In the genomic region with DNA sequence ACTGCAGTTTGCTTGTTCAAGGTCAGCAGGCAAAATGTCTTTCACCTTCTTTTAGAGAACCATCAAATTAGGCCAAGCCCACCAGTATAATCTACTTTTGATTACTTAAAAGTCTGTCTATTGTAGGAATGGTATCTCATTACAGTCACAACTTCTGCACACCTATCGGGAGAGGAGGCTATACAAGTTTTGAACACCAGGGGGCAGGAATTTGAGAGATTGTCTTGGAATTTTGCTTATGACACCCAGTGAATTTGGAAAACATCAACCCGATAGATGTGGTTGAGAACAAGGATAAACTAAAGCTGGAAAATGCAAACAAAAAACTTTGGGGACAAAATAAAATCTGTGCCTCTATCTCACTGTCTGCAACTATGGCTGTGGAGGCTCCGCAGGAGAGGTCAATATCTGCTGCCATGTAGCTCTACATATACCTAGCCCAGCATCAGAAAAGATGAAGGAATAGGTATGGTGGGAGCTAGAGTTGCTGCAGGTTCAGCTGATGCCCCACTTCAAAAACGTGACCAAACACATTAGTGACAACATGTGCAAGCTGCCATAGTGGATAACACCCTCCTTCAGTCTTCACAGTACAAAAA, we compare ENCODE assay signal across 11 cellular contexts.
A peak's percentile ranks its signal among the peaks of the same experiment; 100 is the strongest.
DNase-seq lines count a peak whose midpoint lies in the region; ATAC-seq and TF ChIP-seq lines count a peak whose summit lies in the region.
"Had no signal": no experiment of that assay in that cellular context is flagged by ENCODE, and none has a peak within 500 bp of the region (broad histone marks: within the 10 kb centered on the region; RNA-seq: fewer than 3 reads in every experiment).

No MANE protein-coding gene starts in this region.

- H3K4me3 ChIP-seq in LNCaP clone FGC (ENCODE audit: low read depth, low read length) (no peak overlapping the region), brain microvascular endothelial cell (ENCODE audit: low read depth, low read length) (no peak overlapping the region), upper lobe of left lung (no peak overlapping the region)
- H3K4me3 ChIP-seq: GM23248 had no signal

- TF ChIP-seq EP300 in upper lobe of left lung (IDR thresholded peaks at IDR 0.05): no peak

- no peak overlapping the region for H3K4me3 Mint-ChIP-seq in T-helper 17 cell
- H3K4me3 Mint-ChIP-seq in activated CD8-positive, alpha-beta T cell treated with anti-CD3 and anti-CD28 coated beads, Interleukin-2, amount 10 ng/mL, durations not matched to agents 7 days and 5 days: no peak overlapping the region
- no peak overlapping the region for H3K4me3 Mint-ChIP-seq in stimulated activated naive CD8-positive, alpha-beta T cell treated with anti-CD3 and anti-CD28 coated beads, Interleukin-15, amount 100 ng/mL, for 72 hours
- H3K4me3 Mint-ChIP-seq: stimulated activated naive B cell treated with anti-CD40 and anti-IgM and Interleukin-4, amounts not matched to agents 10 μg/mL and 1 μg/mL and 100 μg/mL, for 72 hours had no signal

- no peaks in the 10 kb centered on the region for H3K36me3 ChIP-seq in brain microvascular endothelial cell (replicated peaks)
- H3K36me3 ChIP-seq in upper lobe of left lung: no peaks in the 10 kb centered on the region

- H3K27ac ChIP-seq in brain microvascular endothelial cell (no peak overlapping the region), upper lobe of left lung (no peak overlapping the region)
- H3K27ac ChIP-seq: GM23248 had no signal

- no peaks in the 10 kb centered on the region for H3K36me3 Mint-ChIP-seq in T-helper 17 cell (ENCODE audit: low read depth)
- no peaks in the 10 kb centered on the region for H3K36me3 Mint-ChIP-seq in activated CD8-positive, alpha-beta T cell treated with anti-CD3 and anti-CD28 coated beads, Interleukin-2, amount 10 ng/mL, durations not matched to agents 7 days and 5 days (ENCODE audit: low read depth)
- H3K36me3 Mint-ChIP-seq: stimulated activated naive B cell treated with anti-CD40 and anti-IgM and Interleukin-4, amounts not matched to agents 10 μg/mL and 1 μg/mL and 100 μg/mL, for 72 hours had no signal

- H3K27ac Mint-ChIP-seq in T-helper 17 cell: no peak overlapping the region
- H3K27ac Mint-ChIP-seq in activated CD8-positive, alpha-beta T cell treated with anti-CD3 and anti-CD28 coated beads, Interleukin-2, amount 10 ng/mL, durations not matched to agents 7 days and 5 days: no peak overlapping the region
- H3K27ac Mint-ChIP-seq in stimulated activated naive CD8-positive, alpha-beta T cell treated with anti-CD3 and anti-CD28 coated beads, Interleukin-15, amount 100 ng/mL, for 72 hours: no peak overlapping the region
- H3K27ac Mint-ChIP-seq: stimulated activated naive B cell treated with anti-CD40 and anti-IgM and Interleukin-4, amounts not matched to agents 10 μg/mL and 1 μg/mL and 100 μg/mL, for 72 hours had no signal

- H3K27me3 ChIP-seq in brain microvascular endothelial cell (replicated peaks) (no peaks in the 10 kb centered on the region), upper lobe of left lung (no peaks in the 10 kb centered on the region)

- in situ Hi-C loops in brain microvascular endothelial cell (cut with HindIII; ENCODE audit: low pct_ligation_motif_present, low sequenced_read_pairs): no loop called here

- ATAC-seq in T-helper 17 cell (no peak), upper lobe of left lung (ENCODE audit: low FRiP score in 2 of 2) (no peak)
- ATAC-seq in activated CD8-positive, alpha-beta T cell treated with anti-CD3 and anti-CD28 coated beads, Interleukin-2, amount 10 ng/mL, durations not matched to agents 7 days and 5 days: no peak
- no peak for ATAC-seq in stimulated activated naive CD8-positive, alpha-beta T cell treated with anti-CD3 and anti-CD28 coated beads, Interleukin-15, amount 100 ng/mL, for 72 hours
- ATAC-seq: sciatic nerve; stimulated activated naive B cell treated with anti-CD40 and anti-IgM and Interleukin-4, amounts not matched to agents 10 μg/mL and 1 μg/mL and 100 μg/mL, for 72 hours had no signal

- H3K9me3 ChIP-seq in T-helper 17 cell (ENCODE audit: control insufficient read depth, low read length, poor library complexity, severe bottlenecking) (no peaks in the 10 kb centered on the region), upper lobe of left lung (no peaks in the 10 kb centered on the region)

- no peak for TF ChIP-seq POLR2A in upper lobe of left lung (IDR thresholded peaks at IDR 0.05)

- no peaks in the 10 kb centered on the region for H3K27me3 Mint-ChIP-seq in T-helper 17 cell
- H3K27me3 Mint-ChIP-seq in activated CD8-positive, alpha-beta T cell treated with anti-CD3 and anti-CD28 coated beads, Interleukin-2, amount 10 ng/mL, durations not matched to agents 7 days and 5 days (ENCODE audit: low read depth): no peaks in the 10 kb centered on the region
- no peaks in the 10 kb centered on the region for H3K27me3 Mint-ChIP-seq in stimulated activated naive CD8-positive, alpha-beta T cell treated with anti-CD3 and anti-CD28 coated beads, Interleukin-15, amount 100 ng/mL, for 72 hours
- H3K27me3 Mint-ChIP-seq: stimulated activated naive B cell treated with anti-CD40 and anti-IgM and Interleukin-4, amounts not matched to agents 10 μg/mL and 1 μg/mL and 100 μg/mL, for 72 hours had no signal

- H3K4me1 ChIP-seq in upper lobe of left lung: no peaks in the 10 kb centered on the region

- TF ChIP-seq CTCF in GM12873 (IDR thresholded peaks at IDR 0.05; ENCODE audit: insufficient read depth, low read depth, low read length, missing control alignments): peak; percentile 49
- TF ChIP-seq CTCF in LNCaP clone FGC (IDR thresholded peaks at IDR 0.05; ENCODE audit: control insufficient read depth, extremely low read depth, insufficient read depth): peak; percentile 59
- TF ChIP-seq CTCF in brain microvascular endothelial cell (IDR thresholded peaks at IDR 0.05; ENCODE audit: low read depth, low read length, missing control alignments): peak; percentile 33
- peak in 3 of 6 experiments; percentile 9 to 44 (median 32) for TF ChIP-seq CTCF in upper lobe of left lung (IDR thresholded peaks at IDR 0.05)

- no peaks in the 10 kb centered on the region for H3K4me1 Mint-ChIP-seq in T-helper 17 cell
- no peaks in the 10 kb centered on the region for H3K4me1 Mint-ChIP-seq in activated CD8-positive, alpha-beta T cell treated with anti-CD3 and anti-CD28 coated beads, Interleukin-2, amount 10 ng/mL, durations not matched to agents 7 days and 5 days (ENCODE audit: low read depth)
- H3K4me1 Mint-ChIP-seq in stimulated activated naive CD8-positive, alpha-beta T cell treated with anti-CD3 and anti-CD28 coated beads, Interleukin-15, amount 100 ng/mL, for 72 hours: no peaks in the 10 kb centered on the region
- H3K4me1 Mint-ChIP-seq: stimulated activated naive B cell treated with anti-CD40 and anti-IgM and Interleukin-4, amounts not matched to agents 10 μg/mL and 1 μg/mL and 100 μg/mL, for 72 hours had no signal

- peaks cover 11% of the 10 kb centered on the region for H3K9me3 Mint-ChIP-seq in activated CD8-positive, alpha-beta T cell treated with anti-CD3 and anti-CD28 coated beads, Interleukin-2, amount 10 ng/mL, durations not matched to agents 7 days and 5 days (ENCODE audit: insufficient read depth)
- peaks cover 1 to 8% of the 10 kb centered on the region in 2 donors for H3K9me3 Mint-ChIP-seq in stimulated activated naive CD8-positive, alpha-beta T cell treated with anti-CD3 and anti-CD28 coated beads, Interleukin-15, amount 100 ng/mL, for 72 hours
- H3K9me3 Mint-ChIP-seq: stimulated activated naive B cell treated with anti-CD40 and anti-IgM and Interleukin-4, amounts not matched to agents 10 μg/mL and 1 μg/mL and 100 μg/mL, for 72 hours had no signal

- WGBS in upper lobe of left lung, 2 donors: 74 to 76% methylated on average over 4 of the region's 4 CpGs

- POLR2A ChIA-PET in activated CD8-positive, alpha-beta T cell treated with anti-CD3 and anti-CD28 coated beads, Interleukin-2, amount 10 ng/mL, durations not matched to agents 7 days and 5 days (lab: Charles Lee): no interaction called here

- CTCF ChIA-PET in activated CD8-positive, alpha-beta T cell treated with anti-CD3 and anti-CD28 coated beads, Interleukin-2, amount 10 ng/mL, durations not matched to agents 7 days and 5 days (lab: Charles Lee): no interaction called here

- DNase-seq in LNCaP clone FGC (ENCODE audit: low read depth) (peak; percentile 2), brain microvascular endothelial cell (no peak), mucosa of gallbladder (ENCODE audit: low spot score) (peak; percentile 13), T-helper 17 cell (no peak), upper lobe of left lung (no peak)
- no peak for DNase-seq in activated CD8-positive, alpha-beta T cell treated with anti-CD3 and anti-CD28 coated beads, Interleukin-2, amount 10 ng/mL, durations not matched to agents 7 days and 5 days
- DNase-seq in stimulated activated naive CD8-positive, alpha-beta T cell treated with anti-CD3 and anti-CD28 coated beads, Interleukin-15, amount 100 ng/mL, for 72 hours: no peak
- DNase-seq: GM23248; stimulated activated naive B cell treated with anti-CD40 and anti-IgM and Interleukin-4, amounts not matched to agents 10 μg/mL and 1 μg/mL and 100 μg/mL, for 72 hours had no signal

Comparison
In these comparisons a context has a peak if more than half of its experiments do, and no peak if none do; other contexts are left out.
1. DNase-seq: peak in LNCaP clone FGC (single experiment) and mucosa of gallbladder (single experiment); none in brain microvascular endothelial cell (single experiment), T-helper 17 cell (0 of 3), activated CD8-positive, alpha-beta T cell treated with anti-CD3 and anti-CD28 coated beads, Interleukin-2, amount 10 ng/mL, durations not matched to agents 7 days and 5 days (single experiment), upper lobe of left lung (0 of 2) and stimulated activated naive CD8-positive, alpha-beta T cell treated with anti-CD3 and anti-CD28 coated beads, Interleukin-15, amount 100 ng/mL, for 72 hours (0 of 2).